1 cellular context compared by ENCODE assay signal in the genomic region with DNA sequence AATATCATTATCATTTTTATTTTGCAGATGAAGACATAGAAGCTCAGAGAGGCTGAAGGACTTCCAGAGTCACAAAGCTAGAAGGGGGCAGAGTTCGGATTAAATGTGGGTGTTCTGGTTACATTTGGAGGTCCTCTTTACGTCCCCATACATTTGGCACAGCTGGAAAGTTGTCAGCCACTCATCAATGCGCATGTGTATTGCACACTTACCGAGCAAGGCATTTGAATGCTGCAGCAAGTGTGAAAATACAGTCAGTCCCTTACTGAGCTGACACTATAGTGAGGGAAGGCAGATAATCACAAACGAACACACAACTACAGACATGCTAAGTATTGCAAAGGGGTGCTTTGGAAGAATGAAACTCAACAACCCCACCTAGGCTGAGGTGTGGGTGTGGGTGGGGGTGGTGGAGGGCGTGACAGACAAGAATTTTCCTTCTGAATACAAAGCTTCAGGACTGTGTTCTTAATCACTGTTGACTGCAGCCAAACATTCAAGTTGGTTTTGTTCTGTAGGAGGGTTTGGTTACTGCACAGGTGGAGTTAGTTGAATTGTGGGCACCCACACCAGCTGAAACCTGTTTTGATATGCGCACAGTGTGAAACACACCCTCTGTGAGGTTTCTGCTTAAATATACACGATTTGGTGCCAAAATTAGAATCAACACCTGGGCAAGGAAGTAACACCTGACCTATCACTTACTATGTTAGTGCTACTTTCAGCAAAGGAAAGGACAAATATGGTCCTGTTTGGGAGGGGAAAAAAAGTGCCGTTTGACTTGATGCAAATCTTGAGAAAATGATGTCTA.
A peak's percentile ranks its signal among the peaks of the same experiment; 100 is the strongest.
TF ChIP-seq lines count a peak whose summit lies in the region.

No MANE protein-coding gene starts in this region.

TF ChIP-seq in GM12878, 131 proteins besides CTCF, POLR2A, EP300 and RAD21 (continued from another document and continues in another):
- TF ChIP-seq, protein P1, sequence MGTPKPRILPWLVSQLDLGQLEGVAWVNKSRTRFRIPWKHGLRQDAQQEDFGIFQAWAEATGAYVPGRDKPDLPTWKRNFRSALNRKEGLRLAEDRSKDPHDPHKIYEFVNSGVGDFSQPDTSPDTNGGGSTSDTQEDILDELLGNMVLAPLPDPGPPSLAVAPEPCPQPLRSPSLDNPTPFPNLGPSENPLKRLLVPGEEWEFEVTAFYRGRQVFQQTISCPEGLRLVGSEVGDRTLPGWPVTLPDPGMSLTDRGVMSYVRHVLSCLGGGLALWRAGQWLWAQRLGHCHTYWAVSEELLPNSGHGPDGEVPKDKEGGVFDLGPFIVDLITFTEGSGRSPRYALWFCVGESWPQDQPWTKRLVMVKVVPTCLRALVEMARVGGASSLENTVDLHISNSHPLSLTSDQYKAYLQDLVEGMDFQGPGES (IDR thresholded peaks at IDR 0.05) = no peak
- no peak for TF ChIP-seq GABPA (IDR thresholded peaks at IDR 0.05; ENCODE audit: low read depth)
- TF ChIP-seq SMC3 (IDR thresholded peaks at IDR 0.05; ENCODE audit: borderline replicate concordance, low read length) = no peak
- TF ChIP-seq FOXK2 (IDR thresholded peaks at IDR 0.05) = no peak
- 0 out of 2 replicates have a peak, but pooled peaks have one; percentile 49 for TF ChIP-seq MYB (IDR thresholded peaks at IDR 0.05; ENCODE audit: borderline replicate concordance, low read depth, low read length)
- no peak for TF ChIP-seq ZBED1 (IDR thresholded peaks at IDR 0.05; ENCODE audit: borderline replicate concordance)
- TF ChIP-seq CHD4 (IDR thresholded peaks at IDR 0.05) = no peak
- TF ChIP-seq STAT3 (IDR thresholded peaks at IDR 0.05; ENCODE audit: low read depth, low read length) = no peak
- TF ChIP-seq MXI1 (IDR thresholded peaks at IDR 0.05; ENCODE audit: low read depth, low read length) = no peak
- 0 out of 2 replicates have a peak, but pooled peaks have one; percentile 21 for TF ChIP-seq BMI1 (IDR thresholded peaks at IDR 0.05; ENCODE audit: borderline replicate concordance)
- no peak for TF ChIP-seq ASH2L (IDR thresholded peaks at IDR 0.05; ENCODE audit: borderline replicate concordance, low read depth)
- TF ChIP-seq GATAD2B (conservative IDR thresholded peaks at IDR 0.05; ENCODE audit: low read depth) = peak; percentile 59
- TF ChIP-seq NR2C1 (IDR thresholded peaks at IDR 0.05) = no peak
- TF ChIP-seq NR2F1 (conservative IDR thresholded peaks at IDR 0.05) = peak; percentile 79
- peak; percentile 21; the same call in 1 of the 2 replicates for TF ChIP-seq POLR2AphosphoS5 (IDR thresholded peaks at IDR 0.05; ENCODE audit: low read length)
- no peak for TF ChIP-seq NFYA (IDR thresholded peaks at IDR 0.05; ENCODE audit: borderline replicate concordance, low read depth, low read length)
- TF ChIP-seq, protein P2, sequence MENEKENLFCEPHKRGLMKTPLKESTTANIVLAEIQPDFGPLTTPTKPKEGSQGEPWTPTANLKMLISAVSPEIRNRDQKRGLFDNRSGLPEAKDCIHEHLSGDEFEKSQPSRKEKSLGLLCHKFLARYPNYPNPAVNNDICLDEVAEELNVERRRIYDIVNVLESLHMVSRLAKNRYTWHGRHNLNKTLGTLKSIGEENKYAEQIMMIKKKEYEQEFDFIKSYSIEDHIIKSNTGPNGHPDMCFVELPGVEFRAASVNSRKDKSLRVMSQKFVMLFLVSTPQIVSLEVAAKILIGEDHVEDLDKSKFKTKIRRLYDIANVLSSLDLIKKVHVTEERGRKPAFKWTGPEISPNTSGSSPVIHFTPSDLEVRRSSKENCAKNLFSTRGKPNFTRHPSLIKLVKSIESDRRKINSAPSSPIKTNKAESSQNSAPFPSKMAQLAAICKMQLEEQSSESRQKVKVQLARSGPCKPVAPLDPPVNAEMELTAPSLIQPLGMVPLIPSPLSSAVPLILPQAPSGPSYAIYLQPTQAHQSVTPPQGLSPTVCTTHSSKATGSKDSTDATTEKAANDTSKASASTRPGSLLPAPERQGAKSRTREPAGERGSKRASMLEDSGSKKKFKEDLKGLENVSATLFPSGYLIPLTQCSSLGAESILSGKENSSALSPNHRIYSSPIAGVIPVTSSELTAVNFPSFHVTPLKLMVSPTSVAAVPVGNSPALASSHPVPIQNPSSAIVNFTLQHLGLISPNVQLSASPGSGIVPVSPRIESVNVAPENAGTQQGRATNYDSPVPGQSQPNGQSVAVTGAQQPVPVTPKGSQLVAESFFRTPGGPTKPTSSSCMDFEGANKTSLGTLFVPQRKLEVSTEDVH (IDR thresholded peaks at IDR 0.05; ENCODE audit: low read depth, partially characterized antibody) = no peak
- TF ChIP-seq, protein P3, sequence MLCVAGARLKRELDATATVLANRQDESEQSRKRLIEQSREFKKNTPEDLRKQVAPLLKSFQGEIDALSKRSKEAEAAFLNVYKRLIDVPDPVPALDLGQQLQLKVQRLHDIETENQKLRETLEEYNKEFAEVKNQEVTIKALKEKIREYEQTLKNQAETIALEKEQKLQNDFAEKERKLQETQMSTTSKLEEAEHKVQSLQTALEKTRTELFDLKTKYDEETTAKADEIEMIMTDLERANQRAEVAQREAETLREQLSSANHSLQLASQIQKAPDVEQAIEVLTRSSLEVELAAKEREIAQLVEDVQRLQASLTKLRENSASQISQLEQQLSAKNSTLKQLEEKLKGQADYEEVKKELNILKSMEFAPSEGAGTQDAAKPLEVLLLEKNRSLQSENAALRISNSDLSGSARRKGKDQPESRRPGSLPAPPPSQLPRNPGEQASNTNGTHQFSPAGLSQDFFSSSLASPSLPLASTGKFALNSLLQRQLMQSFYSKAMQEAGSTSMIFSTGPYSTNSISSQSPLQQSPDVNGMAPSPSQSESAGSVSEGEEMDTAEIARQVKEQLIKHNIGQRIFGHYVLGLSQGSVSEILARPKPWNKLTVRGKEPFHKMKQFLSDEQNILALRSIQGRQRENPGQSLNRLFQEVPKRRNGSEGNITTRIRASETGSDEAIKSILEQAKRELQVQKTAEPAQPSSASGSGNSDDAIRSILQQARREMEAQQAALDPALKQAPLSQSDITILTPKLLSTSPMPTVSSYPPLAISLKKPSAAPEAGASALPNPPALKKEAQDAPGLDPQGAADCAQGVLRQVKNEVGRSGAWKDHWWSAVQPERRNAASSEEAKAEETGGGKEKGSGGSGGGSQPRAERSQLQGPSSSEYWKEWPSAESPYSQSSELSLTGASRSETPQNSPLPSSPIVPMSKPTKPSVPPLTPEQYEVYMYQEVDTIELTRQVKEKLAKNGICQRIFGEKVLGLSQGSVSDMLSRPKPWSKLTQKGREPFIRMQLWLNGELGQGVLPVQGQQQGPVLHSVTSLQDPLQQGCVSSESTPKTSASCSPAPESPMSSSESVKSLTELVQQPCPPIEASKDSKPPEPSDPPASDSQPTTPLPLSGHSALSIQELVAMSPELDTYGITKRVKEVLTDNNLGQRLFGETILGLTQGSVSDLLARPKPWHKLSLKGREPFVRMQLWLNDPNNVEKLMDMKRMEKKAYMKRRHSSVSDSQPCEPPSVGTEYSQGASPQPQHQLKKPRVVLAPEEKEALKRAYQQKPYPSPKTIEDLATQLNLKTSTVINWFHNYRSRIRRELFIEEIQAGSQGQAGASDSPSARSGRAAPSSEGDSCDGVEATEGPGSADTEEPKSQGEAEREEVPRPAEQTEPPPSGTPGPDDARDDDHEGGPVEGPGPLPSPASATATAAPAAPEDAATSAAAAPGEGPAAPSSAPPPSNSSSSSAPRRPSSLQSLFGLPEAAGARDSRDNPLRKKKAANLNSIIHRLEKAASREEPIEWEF (IDR thresholded peaks at IDR 0.05; ENCODE audit: insufficient replicate concordance, low read depth, low read length) = no peak
- peak; percentile 39; the same call in 1 of the 2 replicates for TF ChIP-seq NFIC (IDR thresholded peaks at IDR 0.05; ENCODE audit: low read depth, low read length)
- TF ChIP-seq SUZ12 (IDR thresholded peaks at IDR 0.05; ENCODE audit: unreplicated experiment) = no peak
- TF ChIP-seq, protein P4, sequence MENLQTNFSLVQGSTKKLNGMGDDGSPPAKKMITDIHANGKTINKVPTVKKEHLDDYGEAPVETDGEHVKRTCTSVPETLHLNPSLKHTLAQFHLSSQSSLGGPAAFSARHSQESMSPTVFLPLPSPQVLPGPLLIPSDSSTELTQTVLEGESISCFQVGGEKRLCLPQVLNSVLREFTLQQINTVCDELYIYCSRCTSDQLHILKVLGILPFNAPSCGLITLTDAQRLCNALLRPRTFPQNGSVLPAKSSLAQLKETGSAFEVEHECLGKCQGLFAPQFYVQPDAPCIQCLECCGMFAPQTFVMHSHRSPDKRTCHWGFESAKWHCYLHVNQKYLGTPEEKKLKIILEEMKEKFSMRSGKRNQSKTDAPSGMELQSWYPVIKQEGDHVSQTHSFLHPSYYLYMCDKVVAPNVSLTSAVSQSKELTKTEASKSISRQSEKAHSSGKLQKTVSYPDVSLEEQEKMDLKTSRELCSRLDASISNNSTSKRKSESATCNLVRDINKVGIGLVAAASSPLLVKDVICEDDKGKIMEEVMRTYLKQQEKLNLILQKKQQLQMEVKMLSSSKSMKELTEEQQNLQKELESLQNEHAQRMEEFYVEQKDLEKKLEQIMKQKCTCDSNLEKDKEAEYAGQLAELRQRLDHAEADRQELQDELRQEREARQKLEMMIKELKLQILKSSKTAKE (IDR thresholded peaks at IDR 0.05; ENCODE audit: low read depth, poor library complexity, severe bottlenecking) = peak; percentile 72
- no peak for TF ChIP-seq TAF1 (IDR thresholded peaks at IDR 0.05; ENCODE audit: borderline replicate concordance, low read depth, low read length)
- TF ChIP-seq, protein P5, sequence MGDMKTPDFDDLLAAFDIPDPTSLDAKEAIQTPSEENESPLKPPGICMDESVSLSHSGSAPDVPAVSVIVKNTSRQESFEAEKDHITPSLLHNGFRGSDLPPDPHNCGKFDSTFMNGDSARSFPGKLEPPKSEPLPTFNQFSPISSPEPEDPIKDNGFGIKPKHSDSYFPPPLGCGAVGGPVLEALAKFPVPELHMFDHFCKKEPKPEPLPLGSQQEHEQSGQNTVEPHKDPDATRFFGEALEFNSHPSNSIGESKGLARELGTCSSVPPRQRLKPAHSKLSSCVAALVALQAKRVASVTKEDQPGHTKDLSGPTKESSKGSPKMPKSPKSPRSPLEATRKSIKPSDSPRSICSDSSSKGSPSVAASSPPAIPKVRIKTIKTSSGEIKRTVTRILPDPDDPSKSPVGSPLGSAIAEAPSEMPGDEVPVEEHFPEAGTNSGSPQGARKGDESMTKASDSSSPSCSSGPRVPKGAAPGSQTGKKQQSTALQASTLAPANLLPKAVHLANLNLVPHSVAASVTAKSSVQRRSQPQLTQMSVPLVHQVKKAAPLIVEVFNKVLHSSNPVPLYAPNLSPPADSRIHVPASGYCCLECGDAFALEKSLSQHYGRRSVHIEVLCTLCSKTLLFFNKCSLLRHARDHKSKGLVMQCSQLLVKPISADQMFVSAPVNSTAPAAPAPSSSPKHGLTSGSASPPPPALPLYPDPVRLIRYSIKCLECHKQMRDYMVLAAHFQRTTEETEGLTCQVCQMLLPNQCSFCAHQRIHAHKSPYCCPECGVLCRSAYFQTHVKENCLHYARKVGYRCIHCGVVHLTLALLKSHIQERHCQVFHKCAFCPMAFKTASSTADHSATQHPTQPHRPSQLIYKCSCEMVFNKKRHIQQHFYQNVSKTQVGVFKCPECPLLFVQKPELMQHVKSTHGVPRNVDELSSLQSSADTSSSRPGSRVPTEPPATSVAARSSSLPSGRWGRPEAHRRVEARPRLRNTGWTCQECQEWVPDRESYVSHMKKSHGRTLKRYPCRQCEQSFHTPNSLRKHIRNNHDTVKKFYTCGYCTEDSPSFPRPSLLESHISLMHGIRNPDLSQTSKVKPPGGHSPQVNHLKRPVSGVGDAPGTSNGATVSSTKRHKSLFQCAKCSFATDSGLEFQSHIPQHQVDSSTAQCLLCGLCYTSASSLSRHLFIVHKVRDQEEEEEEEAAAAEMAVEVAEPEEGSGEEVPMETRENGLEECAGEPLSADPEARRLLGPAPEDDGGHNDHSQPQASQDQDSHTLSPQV (IDR thresholded peaks at IDR 0.05) = no peak
- TF ChIP-seq RELA (IDR thresholded peaks at IDR 0.05; ENCODE audit: borderline replicate concordance, partially characterized antibody) = no peak
- TF ChIP-seq TBL1XR1 (IDR thresholded peaks at IDR 0.05; ENCODE audit: low read depth, low read length) = 0 out of 2 replicates have a peak, but pooled peaks have one; percentile 18
- no peak for TF ChIP-seq ESRRA (IDR thresholded peaks at IDR 0.05; ENCODE audit: low read length)
- TF ChIP-seq CHD2 (IDR thresholded peaks at IDR 0.05; ENCODE audit: borderline replicate concordance, low read depth, low read length) = peak; percentile 55; the same call in 1 of the 2 replicates
- 0 out of 2 replicates have a peak, but pooled peaks have one; percentile 35 for TF ChIP-seq CBFB (IDR thresholded peaks at IDR 0.05; ENCODE audit: low read depth)
- peak; percentile 64; the same call in 1 of the 2 replicates for TF ChIP-seq PAX5 (IDR thresholded peaks at IDR 0.05; ENCODE audit: borderline replicate concordance, low read depth, low read length)
- no peak for TF ChIP-seq SIX5 (IDR thresholded peaks at IDR 0.05; ENCODE audit: low read depth, low read length, severe bottlenecking)
- TF ChIP-seq, protein P6, sequence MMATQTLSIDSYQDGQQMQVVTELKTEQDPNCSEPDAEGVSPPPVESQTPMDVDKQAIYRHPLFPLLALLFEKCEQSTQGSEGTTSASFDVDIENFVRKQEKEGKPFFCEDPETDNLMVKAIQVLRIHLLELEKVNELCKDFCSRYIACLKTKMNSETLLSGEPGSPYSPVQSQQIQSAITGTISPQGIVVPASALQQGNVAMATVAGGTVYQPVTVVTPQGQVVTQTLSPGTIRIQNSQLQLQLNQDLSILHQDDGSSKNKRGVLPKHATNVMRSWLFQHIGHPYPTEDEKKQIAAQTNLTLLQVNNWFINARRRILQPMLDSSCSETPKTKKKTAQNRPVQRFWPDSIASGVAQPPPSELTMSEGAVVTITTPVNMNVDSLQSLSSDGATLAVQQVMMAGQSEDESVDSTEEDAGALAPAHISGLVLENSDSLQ (IDR thresholded peaks at IDR 0.05) = no peak
- TF ChIP-seq CHD1 (IDR thresholded peaks at IDR 0.05; ENCODE audit: low read depth, low read length) = no peak
- TF ChIP-seq, protein P7, sequence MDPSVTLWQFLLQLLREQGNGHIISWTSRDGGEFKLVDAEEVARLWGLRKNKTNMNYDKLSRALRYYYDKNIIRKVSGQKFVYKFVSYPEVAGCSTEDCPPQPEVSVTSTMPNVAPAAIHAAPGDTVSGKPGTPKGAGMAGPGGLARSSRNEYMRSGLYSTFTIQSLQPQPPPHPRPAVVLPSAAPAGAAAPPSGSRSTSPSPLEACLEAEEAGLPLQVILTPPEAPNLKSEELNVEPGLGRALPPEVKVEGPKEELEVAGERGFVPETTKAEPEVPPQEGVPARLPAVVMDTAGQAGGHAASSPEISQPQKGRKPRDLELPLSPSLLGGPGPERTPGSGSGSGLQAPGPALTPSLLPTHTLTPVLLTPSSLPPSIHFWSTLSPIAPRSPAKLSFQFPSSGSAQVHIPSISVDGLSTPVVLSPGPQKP (IDR thresholded peaks at IDR 0.05; ENCODE audit: low read depth, low read length) = peak; percentile 94
- TF ChIP-seq NBN (IDR thresholded peaks at IDR 0.05) = peak; percentile 79
- TF ChIP-seq, protein P8, sequence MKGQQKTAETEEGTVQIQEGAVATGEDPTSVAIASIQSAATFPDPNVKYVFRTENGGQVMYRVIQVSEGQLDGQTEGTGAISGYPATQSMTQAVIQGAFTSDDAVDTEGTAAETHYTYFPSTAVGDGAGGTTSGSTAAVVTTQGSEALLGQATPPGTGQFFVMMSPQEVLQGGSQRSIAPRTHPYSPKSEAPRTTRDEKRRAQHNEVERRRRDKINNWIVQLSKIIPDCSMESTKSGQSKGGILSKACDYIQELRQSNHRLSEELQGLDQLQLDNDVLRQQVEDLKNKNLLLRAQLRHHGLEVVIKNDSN (IDR thresholded peaks at IDR 0.05; ENCODE audit: borderline replicate concordance, extremely low read length, insufficient read depth, low read depth, low read length) = no peak
